Comparison of ENCODE assay signal across 17 cellular contexts in genomic region chr13:43238341-43239083, GRCh38.
DNase-seq lines count a peak whose midpoint lies in the region; ATAC-seq and TF ChIP-seq lines count a peak whose summit lies in the region.
"Had no signal": no experiment of that assay in that cellular context is flagged by ENCODE, and none has a peak within 500 bp of the region (broad histone marks: within the 10 kb centered on the region; RNA-seq: fewer than 3 reads in every experiment).

No MANE protein-coding gene starts in this region.

- no peaks in the 10 kb centered on the region for H3K9me3 Mint-ChIP-seq in activated CD8-positive, alpha-beta T cell treated with anti-CD3 and anti-CD28 coated beads, Interleukin-2, amount 10 ng/mL, durations not matched to agents 7 days and 5 days (ENCODE audit: insufficient read depth)
- H3K9me3 Mint-ChIP-seq: CD8-positive, alpha-beta memory T cell; HFFc6 had no signal

- no peak overlapping the region for H2AK5ac ChIP-seq in mesendoderm (ENCODE audit: low read length)

- no peaks in the 10 kb centered on the region for H3K36me3 ChIP-seq in BE2C
- H3K36me3 ChIP-seq in SJSA1 = no peaks in the 10 kb centered on the region
- H3K36me3 ChIP-seq in mesendoderm (ENCODE audit: control insufficient read depth, insufficient read depth, low read length) = no peaks in the 10 kb centered on the region

- H3K56ac ChIP-seq in mesendoderm (ENCODE audit: low read length) = no peak overlapping the region

- H3K4me2 ChIP-seq in mesendoderm (ENCODE audit: low read length) = no peak overlapping the region
- H3K4me2 ChIP-seq: A549 had no signal

- H3K27ac ChIP-seq in SJSA1 (0 out of 2 replicates have a peak overlapping the region, but pooled peaks have one; percentile 36), mesendoderm (ENCODE audit: low read depth, low read length) (no peak overlapping the region)
- H3K27ac ChIP-seq: A549 had no signal

- no peak overlapping the region for H4K5ac ChIP-seq in mesendoderm (ENCODE audit: low read length)

- no peak overlapping the region for H3K9ac ChIP-seq in mesendoderm (ENCODE audit: low read length)

- peaks cover 24% of the 10 kb centered on the region for H3K4me1 ChIP-seq in BE2C
- H3K4me1 ChIP-seq in SJSA1 (replicated peaks) = peaks cover 10% of the 10 kb centered on the region
- H3K4me1 ChIP-seq in mesendoderm (ENCODE audit: control insufficient read depth, low read depth, low read length) = no peaks in the 10 kb centered on the region
- H3K4me1 ChIP-seq: A549 had no signal

- no peak overlapping the region for H2BK5ac ChIP-seq in mesendoderm (ENCODE audit: low read length)

- H3K4me3 ChIP-seq in BE2C (ENCODE audit: low read depth, low read length) (no peak overlapping the region), GM12875 (ENCODE audit: low read depth, low read length) (no peak overlapping the region), SJSA1 (no peak overlapping the region), mesendoderm (ENCODE audit: low read length) (no peak overlapping the region)
- H3K4me3 ChIP-seq: A549 had no signal

- TF ChIP-seq CTCF in BE2C (IDR thresholded peaks at IDR 0.05; ENCODE audit: low read depth, low read length) = peak; percentile 83
- 0 out of 2 replicates have a peak, but pooled peaks have one; percentile 7 for TF ChIP-seq CTCF in GM12875 (IDR thresholded peaks at IDR 0.05; ENCODE audit: borderline replicate concordance, insufficient read depth, low read depth, low read length)

- no peak overlapping the region for H3K27ac Mint-ChIP-seq in activated CD8-positive, alpha-beta T cell treated with anti-CD3 and anti-CD28 coated beads, Interleukin-2, amount 10 ng/mL, durations not matched to agents 7 days and 5 days
- H3K27ac Mint-ChIP-seq: CD8-positive, alpha-beta memory T cell; HFFc6 had no signal

- no peak overlapping the region for H2BK120ac ChIP-seq in mesendoderm (ENCODE audit: low read depth, low read length)

- H3K27me3 ChIP-seq in BE2C = no peaks in the 10 kb centered on the region
- H3K27me3 ChIP-seq in SJSA1 (replicated peaks) = no peaks in the 10 kb centered on the region
- no peaks in the 10 kb centered on the region for H3K27me3 ChIP-seq in mesendoderm (ENCODE audit: insufficient read depth, low read length, poor library complexity)

- POLR2A ChIA-PET in activated CD8-positive, alpha-beta T cell treated with anti-CD3 and anti-CD28 coated beads, Interleukin-2, amount 10 ng/mL, durations not matched to agents 7 days and 5 days (lab: Charles Lee) = no interaction called here

- no peaks in the 10 kb centered on the region for H3K79me2 ChIP-seq in mesendoderm (ENCODE audit: control insufficient read depth, insufficient read depth, low read length)

- DNase-seq in BE2C (peak; percentile 90), SJSA1 (ENCODE audit: low read depth in 1 of 2, low spot score in 2 of 2) (no peak), mesendoderm (peak; percentile 13), GDM1 (lab: John Stamatoyannopoulos, UW) (no peak), amygdala (lab: John Stamatoyannopoulos, UW) (no peak)
- no peak for DNase-seq in activated CD8-positive, alpha-beta T cell treated with anti-CD3 and anti-CD28 coated beads, Interleukin-2, amount 10 ng/mL, durations not matched to agents 7 days and 5 days
- DNase-seq: C1 segment of cervical spinal cord; CD8-positive, alpha-beta memory T cell; DMS53; KG1; MV-4-11; NCI-H187 treated with DMSO at 0.1 percent for 48 hours; NCI-H345 had no signal

- H3K23ac ChIP-seq in mesendoderm (ENCODE audit: low read length) = no peak overlapping the region

- H3K18ac ChIP-seq in mesendoderm (ENCODE audit: low read length) = no peak overlapping the region

- peaks cover 23% of the 10 kb centered on the region for H3K27me3 Mint-ChIP-seq in activated CD8-positive, alpha-beta T cell treated with anti-CD3 and anti-CD28 coated beads, Interleukin-2, amount 10 ng/mL, durations not matched to agents 7 days and 5 days (ENCODE audit: low read depth)

- H3K9me3 ChIP-seq in BE2C (no peaks in the 10 kb centered on the region), SJSA1 (replicated peaks) (no peaks in the 10 kb centered on the region)
- H3K9me3 ChIP-seq: A549 had no signal

- no peak overlapping the region for H4K8ac ChIP-seq in mesendoderm (ENCODE audit: low read depth, low read length)

- no peaks in the 10 kb centered on the region for H3K4me1 Mint-ChIP-seq in activated CD8-positive, alpha-beta T cell treated with anti-CD3 and anti-CD28 coated beads, Interleukin-2, amount 10 ng/mL, durations not matched to agents 7 days and 5 days (ENCODE audit: low read depth)
- H3K4me1 Mint-ChIP-seq: CD8-positive, alpha-beta memory T cell had no signal

- no peak overlapping the region for H3K4ac ChIP-seq in mesendoderm (ENCODE audit: low read depth, low read length)

- no CpG with 5 or more reads among the region's 2 CpGs for WGBS in mesendoderm (ENCODE audit: extremely low coverage, insufficient coverage, low lambda C conversion rate)

- CTCF ChIA-PET in activated CD8-positive, alpha-beta T cell treated with anti-CD3 and anti-CD28 coated beads, Interleukin-2, amount 10 ng/mL, durations not matched to agents 7 days and 5 days (lab: Charles Lee) = no interaction called here

- no peaks in the 10 kb centered on the region for H3K36me3 Mint-ChIP-seq in activated CD8-positive, alpha-beta T cell treated with anti-CD3 and anti-CD28 coated beads, Interleukin-2, amount 10 ng/mL, durations not matched to agents 7 days and 5 days (ENCODE audit: low read depth)
- H3K36me3 Mint-ChIP-seq: CD8-positive, alpha-beta memory T cell had no signal

- H2BK15ac ChIP-seq in mesendoderm (replicated peaks; ENCODE audit: low read depth) = no peak overlapping the region

- no peak for ATAC-seq in activated CD8-positive, alpha-beta T cell treated with anti-CD3 and anti-CD28 coated beads, Interleukin-2, amount 10 ng/mL, durations not matched to agents 7 days and 5 days
- ATAC-seq: A549, HepG2 had no signal

- no peak overlapping the region for H3K4me3 Mint-ChIP-seq in activated CD8-positive, alpha-beta T cell treated with anti-CD3 and anti-CD28 coated beads, Interleukin-2, amount 10 ng/mL, durations not matched to agents 7 days and 5 days
- H3K4me3 Mint-ChIP-seq: CD8-positive, alpha-beta memory T cell; HFFc6 had no signal

- H3K79me1 ChIP-seq in mesendoderm (ENCODE audit: low read length) = no peaks in the 10 kb centered on the region

Comparison
In these comparisons a context has a peak if more than half of its experiments do, and no peak if none do; other contexts are left out.
1. DNase-seq: peak in BE2C (single experiment) and mesendoderm (single experiment); none in SJSA1 (0 of 2), GDM1 (single experiment), amygdala (0 of 56) and activated CD8-positive, alpha-beta T cell treated with anti-CD3 and anti-CD28 coated beads, Interleukin-2, amount 10 ng/mL, durations not matched to agents 7 days and 5 days (single experiment).